ENCODE assay signal across 1 cellular context in the genomic region with DNA sequence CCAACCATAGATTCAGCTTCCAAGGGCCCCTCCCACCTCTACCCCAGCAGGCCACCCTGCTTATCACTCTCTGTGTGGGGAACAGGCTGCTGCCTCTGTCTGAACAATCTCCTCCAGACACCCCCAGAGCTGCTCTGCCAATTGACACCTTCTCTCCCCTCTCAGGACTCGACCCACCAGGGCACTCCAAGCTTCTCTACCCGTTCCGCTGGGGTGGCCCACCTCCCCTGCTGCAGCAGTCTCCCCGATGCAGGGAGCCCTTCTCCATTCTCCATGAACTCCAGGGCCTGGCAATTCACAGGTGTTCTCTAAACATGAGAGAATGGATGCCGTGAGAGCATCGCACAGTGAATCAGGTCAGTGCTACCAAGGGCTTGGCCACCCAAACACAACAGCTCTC.
TF ChIP-seq lines count a peak whose summit lies in the region.

No MANE protein-coding gene starts in this region.

TF ChIP-seq in HEK293, 187 proteins besides CTCF, POLR2A, EP300 and RAD21 (continued from another document):
- TF ChIP-seq, protein P1, sequence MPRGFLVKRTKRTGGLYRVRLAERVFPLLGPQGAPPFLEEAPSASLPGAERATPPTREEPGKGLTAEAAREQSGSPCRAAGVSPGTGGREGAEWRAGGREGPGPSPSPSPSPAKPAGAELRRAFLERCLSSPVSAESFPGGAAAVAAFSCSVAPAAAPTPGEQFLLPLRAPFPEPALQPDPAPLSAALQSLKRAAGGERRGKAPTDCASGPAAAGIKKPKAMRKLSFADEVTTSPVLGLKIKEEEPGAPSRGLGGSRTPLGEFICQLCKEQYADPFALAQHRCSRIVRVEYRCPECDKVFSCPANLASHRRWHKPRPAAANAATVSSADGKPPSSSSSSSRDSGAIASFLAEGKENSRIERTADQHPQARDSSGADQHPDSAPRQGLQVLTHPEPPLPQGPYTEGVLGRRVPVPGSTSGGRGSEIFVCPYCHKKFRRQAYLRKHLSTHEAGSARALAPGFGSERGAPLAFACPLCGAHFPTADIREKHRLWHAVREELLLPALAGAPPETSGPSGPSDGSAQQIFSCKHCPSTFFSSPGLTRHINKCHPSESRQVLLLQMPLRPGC (tag by site-specific recombination; IDR thresholded peaks at IDR 0.05), result no peak
- no peak for TF ChIP-seq ZNF747 (tag by site-specific recombination; IDR thresholded peaks at IDR 0.05)
- TF ChIP-seq, protein P2, sequence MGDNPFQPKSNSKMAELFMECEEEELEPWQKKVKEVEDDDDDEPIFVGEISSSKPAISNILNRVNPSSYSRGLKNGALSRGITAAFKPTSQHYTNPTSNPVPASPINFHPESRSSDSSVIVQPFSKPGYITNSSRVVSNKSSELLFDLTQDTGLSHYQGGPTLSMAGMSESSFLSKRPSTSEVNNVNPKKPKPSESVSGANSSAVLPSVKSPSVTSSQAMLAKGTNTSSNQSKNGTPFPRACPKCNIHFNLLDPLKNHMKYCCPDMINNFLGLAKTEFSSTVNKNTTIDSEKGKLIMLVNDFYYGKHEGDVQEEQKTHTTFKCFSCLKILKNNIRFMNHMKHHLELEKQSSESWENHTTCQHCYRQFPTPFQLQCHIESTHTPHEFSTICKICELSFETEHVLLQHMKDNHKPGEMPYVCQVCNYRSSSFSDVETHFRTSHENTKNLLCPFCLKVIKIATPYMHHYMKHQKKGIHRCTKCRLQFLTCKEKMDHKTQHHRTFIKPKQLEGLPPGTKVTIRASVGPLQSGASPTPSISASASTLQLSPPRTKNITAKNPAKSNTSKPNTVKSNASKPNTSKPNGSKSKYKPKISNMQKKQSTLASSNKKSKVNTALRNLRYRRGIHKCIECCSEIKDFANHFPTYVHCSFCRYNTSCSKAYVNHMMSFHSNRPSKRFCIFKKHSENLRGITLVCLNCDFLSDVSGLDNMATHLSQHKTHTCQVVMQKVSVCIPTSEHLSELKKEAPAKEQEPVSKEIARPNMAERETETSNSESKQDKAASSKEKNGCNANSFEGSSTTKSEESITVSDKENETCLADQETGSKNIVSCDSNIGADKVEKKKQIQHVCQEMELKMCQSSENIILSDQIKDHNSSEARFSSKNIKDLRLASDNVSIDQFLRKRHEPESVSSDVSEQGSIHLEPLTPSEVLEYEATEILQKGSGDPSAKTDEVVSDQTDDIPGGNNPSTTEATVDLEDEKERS (tag by site-specific recombination; IDR thresholded peaks at IDR 0.05), result no peak
- no peak for TF ChIP-seq MZF1 (tag by site-specific recombination; IDR thresholded peaks at IDR 0.05; ENCODE audit: borderline replicate concordance)
- no peak for TF ChIP-seq ZNF529 (tag by site-specific recombination; IDR thresholded peaks at IDR 0.05; ENCODE audit: insufficient replicate concordance)
- TF ChIP-seq, protein P3, sequence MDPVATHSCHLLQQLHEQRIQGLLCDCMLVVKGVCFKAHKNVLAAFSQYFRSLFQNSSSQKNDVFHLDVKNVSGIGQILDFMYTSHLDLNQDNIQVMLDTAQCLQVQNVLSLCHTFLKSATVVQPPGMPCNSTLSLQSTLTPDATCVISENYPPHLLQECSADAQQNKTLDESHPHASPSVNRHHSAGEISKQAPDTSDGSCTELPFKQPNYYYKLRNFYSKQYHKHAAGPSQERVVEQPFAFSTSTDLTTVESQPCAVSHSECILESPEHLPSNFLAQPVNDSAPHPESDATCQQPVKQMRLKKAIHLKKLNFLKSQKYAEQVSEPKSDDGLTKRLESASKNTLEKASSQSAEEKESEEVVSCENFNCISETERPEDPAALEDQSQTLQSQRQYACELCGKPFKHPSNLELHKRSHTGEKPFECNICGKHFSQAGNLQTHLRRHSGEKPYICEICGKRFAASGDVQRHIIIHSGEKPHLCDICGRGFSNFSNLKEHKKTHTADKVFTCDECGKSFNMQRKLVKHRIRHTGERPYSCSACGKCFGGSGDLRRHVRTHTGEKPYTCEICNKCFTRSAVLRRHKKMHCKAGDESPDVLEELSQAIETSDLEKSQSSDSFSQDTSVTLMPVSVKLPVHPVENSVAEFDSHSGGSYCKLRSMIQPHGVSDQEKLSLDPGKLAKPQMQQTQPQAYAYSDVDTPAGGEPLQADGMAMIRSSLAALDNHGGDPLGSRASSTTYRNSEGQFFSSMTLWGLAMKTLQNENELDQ (tag by site-specific recombination; IDR thresholded peaks at IDR 0.05; ENCODE audit: low read depth), result no peak
